24 cellular contexts compared by ENCODE assay signal in genomic region chr6:142543576-142543975, GRCh38.
DNase-seq lines count a peak whose midpoint lies in the region; ATAC-seq and TF ChIP-seq lines count a peak whose summit lies in the region.
"Had no signal": no experiment of that assay in that cellular context is flagged by ENCODE, and none has a peak within 500 bp of the region (broad histone marks: within the 10 kb centered on the region; RNA-seq: fewer than 3 reads in every experiment).

No MANE protein-coding gene starts in this region.

- no peak overlapping the region for H2BK15ac ChIP-seq in IMR-90 (ENCODE audit: low read depth, low read length)

- H3K27me3 Mint-ChIP-seq in CD4-positive, alpha-beta T cell = no peaks in the 10 kb centered on the region
- peaks cover 0 to 1% (median 0%) of the 10 kb centered on the region in 5 donors for H3K27me3 Mint-ChIP-seq in naive thymus-derived CD8-positive, alpha-beta T cell

- H3K4ac ChIP-seq in IMR-90 (ENCODE audit: low read depth, low read length) = no peak overlapping the region

- no peak overlapping the region for H2BK5ac ChIP-seq in IMR-90 (ENCODE audit: low read depth, low read length, poor library complexity, severe bottlenecking)

- no peak overlapping the region for H3K23ac ChIP-seq in IMR-90 (ENCODE audit: low read depth, low read length)

- no peak overlapping the region for H2BK120ac ChIP-seq in IMR-90 (ENCODE audit: low read depth, low read length)

- no peak overlapping the region for H3K27ac ChIP-seq in CD4-positive, alpha-beta T cell (ENCODE audit: low read depth, low read length)
- H3K27ac ChIP-seq in IMR-90 (ENCODE audit: insufficient read depth, low read length) = no peak overlapping the region
- H3K27ac ChIP-seq: PC-9 had no signal

- dilution Hi-C loops in IMR-90 (cut with HindIII; ENCODE audit: low sequenced_read_pairs, unreplicated experiment) = no loop called here

- H4K91ac ChIP-seq in IMR-90 (ENCODE audit: insufficient read depth, low read depth, low read length) = no peak overlapping the region

- no peak overlapping the region for H3K9ac ChIP-seq in IMR-90 (ENCODE audit: low read depth, low read length)

- 0 out of 4 replicates have a peak overlapping the region, but pooled peaks of 1 of the 2 experiments have one; percentile 15 for H4K8ac ChIP-seq in IMR-90 (ENCODE audit: low read depth in 2 of 2, low read length in 2 of 2)

- H2AK5ac ChIP-seq in IMR-90 (ENCODE audit: low read depth, low read length) = no peak overlapping the region

- H3K14ac ChIP-seq in IMR-90 (replicated peaks; ENCODE audit: low read depth, low read length) = no peak overlapping the region

- no TSS peak for BruUV-seq in IMR-90 (replicated peaks; lab: Mats Ljungman, UMichigan)

- H3K27ac Mint-ChIP-seq in CD4-positive, alpha-beta T cell = peak overlapping the region; percentile 48
- H3K27ac Mint-ChIP-seq in naive thymus-derived CD8-positive, alpha-beta T cell = peak overlapping the region in 6 of 10 donors; percentile 23 to 82 (median 70)
- H3K27ac Mint-ChIP-seq: CD8-positive, alpha-beta memory T cell had no signal

- no peaks in the 10 kb centered on the region for H4K20me1 ChIP-seq in IMR-90 (ENCODE audit: insufficient read depth, low read length)

- peaks cover 31% of the 10 kb centered on the region for H3K4me1 Mint-ChIP-seq in CD4-positive, alpha-beta T cell (ENCODE audit: low read depth)
- peaks cover 16 to 40% (median 31%) of the 10 kb centered on the region in 4 donors for H3K4me1 Mint-ChIP-seq in naive thymus-derived CD8-positive, alpha-beta T cell

- no peak overlapping the region for H3K56ac ChIP-seq in IMR-90 (ENCODE audit: extremely low read depth, insufficient read depth, low read length)

- H3K18ac ChIP-seq in IMR-90 (ENCODE audit: low read depth, low read length) = peak overlapping the region; percentile 65; the same call in 1 of the 2 replicates

- CTCF ChIA-PET in CD4-positive, alpha-beta T cell (lab: Charles Lee) = no interaction called here
- CTCF ChIA-PET in IMR-90 (lab: Yijun Ruan, JAX) = no interaction called here

- no peak overlapping the region for H2AK9ac ChIP-seq in IMR-90 (replicated peaks; ENCODE audit: low read depth, low read length, poor library complexity)

- H3K36me3 ChIP-seq in IMR-90 (ENCODE audit: control insufficient read depth, insufficient read depth, low read length) = no peaks in the 10 kb centered on the region

- no peaks in the 10 kb centered on the region for H3K79me1 ChIP-seq in IMR-90 (ENCODE audit: low read depth in 1 of 2, low read length in 2 of 2)

- no peak for ATAC-seq in CD4-positive, alpha-beta T cell (ENCODE audit: poor library complexity)
- no peak for ATAC-seq in IMR-90 (ENCODE audit: low read depth)
- ATAC-seq in naive thymus-derived CD8-positive, alpha-beta T cell = no peak
- ATAC-seq in HG02938 (IDR thresholded peaks at IDR 0.05; ENCODE audit: unreplicated experiment) = no peak

- DNase-seq in CD4-positive, alpha-beta T cell = no peak
- no peak for DNase-seq in IMR-90
- DNase-seq in fibroblast of mammary gland (ENCODE audit: low read depth) = peak; percentile 17
- DNase-seq in naive thymus-derived CD8-positive, alpha-beta T cell = no peak
- DNase-seq in NCI-H1417 treated with DMSO at 0.1 percent for 48 hours (lab: John Stamatoyannopoulos, UW) = no peak
- no peak for DNase-seq in NCI-H774 (lab: John Stamatoyannopoulos, UW)
- DNase-seq: ACHN; AML-193; C1 segment of cervical spinal cord; Calu3; CD8-positive, alpha-beta memory T cell; DMS153; HFFc6; Kasumi-1; MM.1S; NCI-H1048; NCI-H1436; NCI-H187 treated with DMSO at 0.1 percent for 48 hours; NCI-H2107; NCI-H69; PC-9; RPMI8226; SHP77 had no signal

- in situ Hi-C loops in IMR-90 (cut with MboI; ENCODE audit: low sequenced_read_pairs) = no loop called here

- TF ChIP-seq CTCF in CD4-positive, alpha-beta T cell (IDR thresholded peaks at IDR 0.05) = no peak
- TF ChIP-seq CTCF in IMR-90 (conservative IDR thresholded peaks at IDR 0.05; ENCODE audit: low read depth, low read length) (no peak), fibroblast of mammary gland (conservative IDR thresholded peaks at IDR 0.05; ENCODE audit: control insufficient read depth, insufficient read depth, low read depth, low read length) (no peak)

- POLR2A ChIA-PET in CD4-positive, alpha-beta T cell (lab: Charles Lee) = interaction anchor here (0.6 kb wide), 1 partner anchor 312 kb away, joined by 3 read pairs; no protein-coding TSS in a partner anchor
- POLR2A ChIA-PET in IMR-90 (lab: Charles Lee; ENCODE audit: unreplicated experiment) = no interaction called here
- POLR2A ChIA-PET in naive thymus-derived CD8-positive, alpha-beta T cell (lab: Charles Lee) = no interaction called here

- H3K4me2 ChIP-seq in IMR-90 (ENCODE audit: low read depth, low read length) = no peak overlapping the region
- H3K4me2 ChIP-seq: PC-9 had no signal

- intact Hi-C loops in CD4-positive, alpha-beta T cell (cut with DNase I, micrococcal nuclease) = no loop called here
- intact Hi-C loops in IMR-90 (cut with micrococcal nuclease) = no loop called here

- H3K9me1 ChIP-seq in IMR-90 (ENCODE audit: insufficient read depth, low read length) = no peaks in the 10 kb centered on the region

- no peaks in the 10 kb centered on the region for H3K36me3 Mint-ChIP-seq in CD4-positive, alpha-beta T cell (ENCODE audit: low read depth)
- no peaks in the 10 kb centered on the region for H3K36me3 Mint-ChIP-seq in naive thymus-derived CD8-positive, alpha-beta T cell
- H3K36me3 Mint-ChIP-seq: CD8-positive, alpha-beta memory T cell had no signal

- no peak overlapping the region for H2BK20ac ChIP-seq in IMR-90 (ENCODE audit: low read depth, low read length)

- H3K9me3 Mint-ChIP-seq in CD4-positive, alpha-beta T cell = no peaks in the 10 kb centered on the region
- H3K9me3 Mint-ChIP-seq in naive thymus-derived CD8-positive, alpha-beta T cell = no peaks in the 10 kb centered on the region
- H3K9me3 Mint-ChIP-seq: CD8-positive, alpha-beta memory T cell; HFFc6 had no signal

- H3K4me3 ChIP-seq in IMR-90 (ENCODE audit: insufficient read depth, low read depth, low read length) (no peak overlapping the region), fibroblast of mammary gland (ENCODE audit: control insufficient read depth, low read depth, low read length) (no peak overlapping the region)
- H3K4me3 ChIP-seq: PC-9 had no signal

- TF ChIP-seq POLR2A in IMR-90 (IDR thresholded peaks at IDR 0.05; ENCODE audit: low read depth, low read length) = no peak

- H2AFZ ChIP-seq in IMR-90 (replicated peaks; ENCODE audit: low read length, poor library complexity) = no peak overlapping the region
- H2AFZ ChIP-seq: PC-9 had no signal

- no peak overlapping the region for H3K4me3 Mint-ChIP-seq in CD4-positive, alpha-beta T cell
- no peak overlapping the region for H3K4me3 Mint-ChIP-seq in naive thymus-derived CD8-positive, alpha-beta T cell
- H3K4me3 Mint-ChIP-seq: CD8-positive, alpha-beta memory T cell; HFFc6 had no signal

- WGBS in IMR-90 (ENCODE audit: extremely low coverage in 2 of 2, insufficient read length in 1 of 2), 2 experiments = no CpG with 5 or more reads among the region's 3 CpGs

- H4K5ac ChIP-seq in IMR-90 (ENCODE audit: low read depth, low read length) = peak overlapping the region; percentile 69; the same call in 1 of the 2 replicates

- H3K4me1 ChIP-seq in IMR-90 (ENCODE audit: control insufficient read depth, insufficient read depth, low read length) = peaks cover 2% of the 10 kb centered on the region; the same call in 1 of the 2 replicates

- TF ChIP-seq RAD21 in IMR-90 (IDR thresholded peaks at IDR 0.05; ENCODE audit: low read length) = no peak

- H3K9me3 ChIP-seq in CD4-positive, alpha-beta T cell (ENCODE audit: control insufficient read depth, low read length) = no peaks in the 10 kb centered on the region
- H3K9me3 ChIP-seq in IMR-90 (ENCODE audit: control insufficient read depth, insufficient read depth, low read length) = no peaks in the 10 kb centered on the region

- H3K27me3 ChIP-seq in CD4-positive, alpha-beta T cell (ENCODE audit: control insufficient read depth, insufficient read depth, low read length) = no peaks in the 10 kb centered on the region
- peaks cover 8% of the 10 kb centered on the region for H3K27me3 ChIP-seq in IMR-90 (ENCODE audit: control insufficient read depth, insufficient read depth, low read length)

TF ChIP-seq in IMR-90, 13 proteins besides CTCF, POLR2A, EP300 and RAD21:
- TF ChIP-seq MXI1 (IDR thresholded peaks at IDR 0.05; ENCODE audit: borderline replicate concordance, low read depth, low read length) (no peak), CHD1 (IDR thresholded peaks at IDR 0.05; ENCODE audit: low read depth, low read length) (no peak), MAZ (IDR thresholded peaks at IDR 0.05; ENCODE audit: borderline replicate concordance, low read depth, low read length) (no peak), MAFK (IDR thresholded peaks at IDR 0.05; ENCODE audit: low read depth, low read length) (no peak), FOS (IDR thresholded peaks at IDR 0.05; ENCODE audit: low read depth, low read length) (no peak), SMC3 (IDR thresholded peaks at IDR 0.05; ENCODE audit: low read depth, low read length) (no peak), CEBPB (IDR thresholded peaks at IDR 0.05; ENCODE audit: low read depth, low read length) (no peak), RFX5 (IDR thresholded peaks at IDR 0.05; ENCODE audit: low read depth, low read length) (no peak), USF2 (IDR thresholded peaks at IDR 0.05; ENCODE audit: low read depth, low read length) (no peak), RCOR1 (IDR thresholded peaks at IDR 0.05; ENCODE audit: insufficient replicate concordance, low read length) (no peak), BHLHE40 (IDR thresholded peaks at IDR 0.05; ENCODE audit: low read depth, low read length) (no peak), NFE2L2 (IDR thresholded peaks at IDR 0.05; ENCODE audit: low read depth, low read length) (no peak)
- TF ChIP-seq, protein P1, sequence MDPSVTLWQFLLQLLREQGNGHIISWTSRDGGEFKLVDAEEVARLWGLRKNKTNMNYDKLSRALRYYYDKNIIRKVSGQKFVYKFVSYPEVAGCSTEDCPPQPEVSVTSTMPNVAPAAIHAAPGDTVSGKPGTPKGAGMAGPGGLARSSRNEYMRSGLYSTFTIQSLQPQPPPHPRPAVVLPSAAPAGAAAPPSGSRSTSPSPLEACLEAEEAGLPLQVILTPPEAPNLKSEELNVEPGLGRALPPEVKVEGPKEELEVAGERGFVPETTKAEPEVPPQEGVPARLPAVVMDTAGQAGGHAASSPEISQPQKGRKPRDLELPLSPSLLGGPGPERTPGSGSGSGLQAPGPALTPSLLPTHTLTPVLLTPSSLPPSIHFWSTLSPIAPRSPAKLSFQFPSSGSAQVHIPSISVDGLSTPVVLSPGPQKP (IDR thresholded peaks at IDR 0.05; ENCODE audit: borderline replicate concordance, low read depth, low read length) = no peak
